Comparison of ENCODE assay signal across 8 cellular contexts in the genomic region with DNA sequence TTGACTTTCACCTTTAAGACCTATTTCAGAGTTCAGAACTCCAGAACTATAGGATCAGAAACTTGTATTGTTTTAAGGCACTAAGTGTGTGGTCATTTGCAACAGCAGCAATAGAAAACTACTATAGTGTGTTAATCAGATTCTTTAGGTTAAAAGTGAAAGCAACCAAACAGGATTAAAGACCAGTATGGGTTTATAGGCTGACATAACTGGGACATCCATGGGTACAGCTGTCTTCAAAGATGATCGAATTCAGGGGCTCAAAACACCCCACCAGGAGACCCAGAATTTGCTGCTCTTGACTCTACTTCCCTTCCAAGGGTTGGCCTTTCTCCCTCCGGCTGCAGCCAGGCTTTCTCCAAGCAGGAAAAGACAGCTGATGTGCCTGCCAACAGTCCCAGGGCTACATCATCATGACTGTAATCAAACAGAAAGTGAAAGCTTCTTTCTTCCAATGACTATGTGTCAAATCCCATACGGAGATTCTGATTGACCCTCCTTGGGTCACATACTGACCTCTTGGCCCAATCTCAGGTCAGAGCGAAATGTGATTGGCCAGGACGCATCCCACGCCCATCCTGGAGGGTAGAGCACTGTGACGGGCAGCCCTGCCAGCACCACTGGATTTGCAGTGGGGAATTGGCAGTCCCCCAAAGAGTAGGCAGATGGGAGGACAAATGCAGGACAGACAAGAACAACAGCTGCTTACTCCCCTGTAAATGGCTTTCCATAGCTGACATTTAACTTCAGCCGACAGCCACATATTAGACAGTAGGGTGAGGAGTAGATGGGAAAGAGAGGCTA. TPM values are rescaled to one million over a fixed set of nuclear protein-coding genes. Genes with fewer than 3 reads are reported as not detected.
DNase-seq lines count a peak whose midpoint lies in the region; ATAC-seq lines count a peak whose summit lies in the region.

No MANE protein-coding gene starts in this region.

- intact Hi-C loops in activated T-helper 1 cell treated with anti-CD3 and anti-CD28 coated beads, Interleukin-12 subunit alpha, Interleukin-12 subunit beta, Interleukin-2, Interleukin-4 antibody, amounts not matched to agents 30 ng/mL and 10 ng/mL and 1 ng/mL, durations not matched to agents 14 hours and 24 hours and 36 hours (cut with micrococcal nuclease), result no loop called here
- intact Hi-C loops in head of caudate nucleus (cut with DNase I), result no loop called here

- ATAC-seq in GM21381 (IDR thresholded peaks at IDR 0.05; ENCODE audit: unreplicated experiment) (no peak), GM21576 (IDR thresholded peaks at IDR 0.05; ENCODE audit: unreplicated experiment) (no peak)

- peak in 13 of 14 donors; percentile 10 to 76 (median 68) for DNase-seq in C1 segment of cervical spinal cord (lab: John Stamatoyannopoulos, UW)
- peak; percentile 98 for DNase-seq in LHCN-M2 (ENCODE audit: low read depth)
- no peak for DNase-seq in activated T-helper 1 cell treated with anti-CD3 and anti-CD28 coated beads, Interleukin-12 subunit alpha, Interleukin-12 subunit beta, Interleukin-2, Interleukin-4 antibody, amounts not matched to agents 30 ng/mL and 10 ng/mL and 1 ng/mL, durations not matched to agents 14 hours and 24 hours and 36 hours (ENCODE audit: low spot score)
- DNase-seq in head of caudate nucleus, result peak; percentile 54 to 90 (median 81)
- DNase-seq in renal cortical epithelial cell (ENCODE audit: low read depth), result peak; percentile 57
- DNase-seq in NCI-H1048 (lab: John Stamatoyannopoulos, UW), result no peak

- peak overlapping the region; percentile 59 for H3K4me3 Mint-ChIP-seq in activated T-helper 1 cell treated with anti-CD3 and anti-CD28 coated beads, Interleukin-12 subunit alpha, Interleukin-12 subunit beta, Interleukin-2, Interleukin-4 antibody, amounts not matched to agents 30 ng/mL and 10 ng/mL and 1 ng/mL, durations not matched to agents 14 hours and 24 hours and 36 hours

- H3K27me3 Mint-ChIP-seq in activated T-helper 1 cell treated with anti-CD3 and anti-CD28 coated beads, Interleukin-12 subunit alpha, Interleukin-12 subunit beta, Interleukin-2, Interleukin-4 antibody, amounts not matched to agents 30 ng/mL and 10 ng/mL and 1 ng/mL, durations not matched to agents 14 hours and 24 hours and 36 hours (ENCODE audit: insufficient read depth), result no peaks in the 10 kb centered on the region

- peaks cover 13% of the 10 kb centered on the region for H3K4me1 Mint-ChIP-seq in activated T-helper 1 cell treated with anti-CD3 and anti-CD28 coated beads, Interleukin-12 subunit alpha, Interleukin-12 subunit beta, Interleukin-2, Interleukin-4 antibody, amounts not matched to agents 30 ng/mL and 10 ng/mL and 1 ng/mL, durations not matched to agents 14 hours and 24 hours and 36 hours (ENCODE audit: low read depth)

- H3K36me3 Mint-ChIP-seq in activated T-helper 1 cell treated with anti-CD3 and anti-CD28 coated beads, Interleukin-12 subunit alpha, Interleukin-12 subunit beta, Interleukin-2, Interleukin-4 antibody, amounts not matched to agents 30 ng/mL and 10 ng/mL and 1 ng/mL, durations not matched to agents 14 hours and 24 hours and 36 hours (ENCODE audit: low read depth), result no peaks in the 10 kb centered on the region

- H3K9me3 Mint-ChIP-seq in activated T-helper 1 cell treated with anti-CD3 and anti-CD28 coated beads, Interleukin-12 subunit alpha, Interleukin-12 subunit beta, Interleukin-2, Interleukin-4 antibody, amounts not matched to agents 30 ng/mL and 10 ng/mL and 1 ng/mL, durations not matched to agents 14 hours and 24 hours and 36 hours, result no peaks in the 10 kb centered on the region

- peak overlapping the region; percentile 24 for H3K27ac Mint-ChIP-seq in activated T-helper 1 cell treated with anti-CD3 and anti-CD28 coated beads, Interleukin-12 subunit alpha, Interleukin-12 subunit beta, Interleukin-2, Interleukin-4 antibody, amounts not matched to agents 30 ng/mL and 10 ng/mL and 1 ng/mL, durations not matched to agents 14 hours and 24 hours and 36 hours

RNA-seq across cellular contexts. Expression of gene RNF7, which starts 51.4 kb away (rescaled TPM):
- total RNA-seq in LHCN-M2 (2014; rRNA removed) (119 and 120 TPM in 2 replicates), renal cortical epithelial cell (46.9 and 66.0 TPM in 2 replicates)
- 144 TPM for polyA plus RNA-seq in LHCN-M2 (2012)
- total RNA-seq in activated T-helper 1 cell treated with anti-CD3 and anti-CD28 coated beads, Interleukin-12 subunit alpha, Interleukin-12 subunit beta, Interleukin-2, Interleukin-4 antibody, amounts not matched to agents 30 ng/mL and 10 ng/mL and 1 ng/mL, durations not matched to agents 14 hours and 24 hours and 36 hours, result 70.5 and 70.9 TPM in 2 replicates

Comparison
In these comparisons a context has a peak if more than half of its experiments do, and no peak if none do; other contexts are left out.
1. DNase-seq: peak in C1 segment of cervical spinal cord (13 of 14), LHCN-M2 (single experiment), head of caudate nucleus (42 of 42) and renal cortical epithelial cell (single experiment); none in activated T-helper 1 cell treated with anti-CD3 and anti-CD28 coated beads, Interleukin-12 subunit alpha, Interleukin-12 subunit beta, Interleukin-2, Interleukin-4 antibody, amounts not matched to agents 30 ng/mL and 10 ng/mL and 1 ng/mL, durations not matched to agents 14 hours and 24 hours and 36 hours (single experiment) and NCI-H1048 (single experiment).